In genomic region chr6:154410619-154411044, GRCh38 we compare ENCODE assay signal across 9 cellular contexts. TPM values are rescaled to one million over a fixed set of nuclear protein-coding genes. Genes with fewer than 3 reads are reported as not detected.
DNase-seq lines count a peak whose midpoint lies in the region; ATAC-seq and TF ChIP-seq lines count a peak whose summit lies in the region.
"Had no signal": no experiment of that assay in that cellular context is flagged by ENCODE, and none has a peak within 500 bp of the region (broad histone marks: within the 10 kb centered on the region; RNA-seq: fewer than 3 reads in every experiment).

No MANE protein-coding gene starts in this region.

- no peaks in the 10 kb centered on the region for H3K9me3 ChIP-seq in duodenal mucosa (ENCODE audit: control insufficient read depth in 1 of 2, low read length in 2 of 2)

- DNase-seq in stimulated activated naive CD4-positive, alpha-beta T cell treated with Interleukin-2 at 50 U/mL for 16 hours (lab: John Stamatoyannopoulos, UW): peak; percentile 20
- DNase-seq in stimulated activated naive CD4-positive, alpha-beta T cell (lab: John Stamatoyannopoulos, UW): no peak
- peak; percentile 56 for DNase-seq in NCI-H345 (lab: John Stamatoyannopoulos, UW)
- DNase-seq in mesothelial cell of epicardium (ENCODE audit: low spot score in 2 of 2, unreplicated experiment in 2 of 2): no peak
- peak; percentile 54 for DNase-seq in ureter (ENCODE audit: low spot score)
- DNase-seq in central memory CD4-positive, alpha-beta T cell: no peak

- H3K4me1 Mint-ChIP-seq in mesothelial cell of epicardium: peaks cover 24% of the 10 kb centered on the region

- peak overlapping the region; percentile 95 for H3K27ac Mint-ChIP-seq in mesothelial cell of epicardium
- H3K27ac Mint-ChIP-seq: activated naive CD8-positive, alpha-beta T cell had no signal

- H3K4me1 ChIP-seq in duodenal mucosa (ENCODE audit: control insufficient read depth in 1 of 2, insufficient read depth in 2 of 2, low read length in 2 of 2): no peaks in the 10 kb centered on the region

- H3K9ac ChIP-seq in duodenal mucosa (ENCODE audit: low read depth in 1 of 2, low read length in 2 of 2): no peak overlapping the region

- H3K4me3 Mint-ChIP-seq in mesothelial cell of epicardium: no peak overlapping the region
- H3K4me3 Mint-ChIP-seq: activated naive CD8-positive, alpha-beta T cell had no signal

- TF ChIP-seq CTCF in mesothelial cell of epicardium (IDR thresholded peaks at IDR 0.05; ENCODE audit: unreplicated experiment): no peak

- ATAC-seq in GM21576 (IDR thresholded peaks at IDR 0.05; ENCODE audit: unreplicated experiment): no peak

- H3K36me3 Mint-ChIP-seq in mesothelial cell of epicardium: peaks cover 22% of the 10 kb centered on the region
- H3K36me3 Mint-ChIP-seq: activated naive CD8-positive, alpha-beta T cell had no signal

- no peaks in the 10 kb centered on the region for H3K9me3 Mint-ChIP-seq in mesothelial cell of epicardium

- H3K27me3 Mint-ChIP-seq in mesothelial cell of epicardium (ENCODE audit: low read depth): no peaks in the 10 kb centered on the region
- H3K27me3 Mint-ChIP-seq: activated naive CD8-positive, alpha-beta T cell had no signal

- peak overlapping the region; percentile 52 for H3K27ac ChIP-seq in duodenal mucosa (ENCODE audit: low read depth, low read length)

- H3K36me3 ChIP-seq in duodenal mucosa (ENCODE audit: control insufficient read depth in 1 of 2, insufficient read depth in 2 of 2, low read length in 2 of 2): peaks cover 18 to 56% of the 10 kb centered on the region in 2 donors

- no peak overlapping the region for H3K4me3 ChIP-seq in duodenal mucosa (ENCODE audit: low read depth in 1 of 2, low read length in 2 of 2)

- H3K27me3 ChIP-seq in duodenal mucosa (ENCODE audit: control insufficient read depth in 1 of 2, insufficient read depth in 2 of 2, low read length in 2 of 2): no peaks in the 10 kb centered on the region

RNA-seq across cellular contexts. Expression of gene IPCEF1, which starts 54.0 kb away (rescaled TPM):
- total RNA-seq in mesothelial cell of epicardium: 0.76 to 1.5 TPM (median 1.0 TPM) in 3 replicates
- total RNA-seq in ureter: 3.2 TPM

Comparison
In these comparisons a context has a peak if more than half of its experiments do, and no peak if none do; other contexts are left out.
1. DNase-seq: peak in stimulated activated naive CD4-positive, alpha-beta T cell treated with Interleukin-2 at 50 U/mL for 16 hours (single experiment), NCI-H345 (single experiment) and ureter (single experiment); none in stimulated activated naive CD4-positive, alpha-beta T cell (0 of 6), mesothelial cell of epicardium (0 of 2) and central memory CD4-positive, alpha-beta T cell (single experiment).